In the genomic region with DNA sequence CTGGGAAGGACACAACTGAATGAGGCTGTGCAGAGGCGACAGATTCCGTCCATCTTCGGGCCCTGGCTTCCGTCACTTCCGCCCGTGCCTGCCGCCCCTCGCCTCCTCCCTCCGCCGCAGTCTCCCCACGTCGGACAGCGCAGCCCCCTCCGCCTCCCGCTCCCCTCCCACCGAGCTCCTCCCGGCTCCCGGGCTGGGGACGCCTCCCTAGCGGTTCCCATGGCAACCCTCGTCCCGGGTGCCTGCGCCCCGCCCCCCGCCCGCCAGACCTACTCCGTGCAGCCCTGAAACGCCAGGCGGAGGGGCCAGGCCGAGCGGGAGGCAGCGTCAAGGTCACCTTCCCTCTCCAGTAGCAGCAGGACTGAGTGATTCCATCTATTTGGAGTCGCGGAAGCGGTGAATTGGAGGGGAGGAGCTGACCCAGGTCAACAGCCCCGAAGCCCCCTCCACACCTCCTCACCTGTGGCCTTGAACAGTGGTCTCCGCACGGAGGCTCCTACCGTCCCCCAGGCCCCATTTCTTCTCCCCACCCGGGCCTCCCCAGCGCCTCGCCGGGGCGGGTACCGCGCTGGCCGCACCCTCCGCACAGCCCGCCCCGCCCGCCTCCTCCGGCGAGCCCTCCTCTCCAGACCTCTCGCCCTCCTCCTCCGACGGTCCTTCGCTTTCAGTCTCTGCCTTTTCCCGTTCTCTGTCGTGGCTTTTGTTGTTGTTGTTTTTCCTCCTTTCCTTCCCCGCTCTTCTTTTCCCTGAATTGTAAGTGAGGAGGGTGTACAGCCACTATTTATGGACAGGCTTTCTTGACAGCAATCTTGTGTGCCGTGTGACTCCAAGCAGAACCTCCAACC, we compare ENCODE assay signal across 1 cellular context.
TF ChIP-seq lines count a peak whose summit lies in the region.

No MANE protein-coding gene starts in this region.

TF ChIP-seq in HepG2, 621 proteins besides CTCF, POLR2A, EP300 and RAD21 (continued from another document and continues in another):
- TF ChIP-seq, protein P1, sequence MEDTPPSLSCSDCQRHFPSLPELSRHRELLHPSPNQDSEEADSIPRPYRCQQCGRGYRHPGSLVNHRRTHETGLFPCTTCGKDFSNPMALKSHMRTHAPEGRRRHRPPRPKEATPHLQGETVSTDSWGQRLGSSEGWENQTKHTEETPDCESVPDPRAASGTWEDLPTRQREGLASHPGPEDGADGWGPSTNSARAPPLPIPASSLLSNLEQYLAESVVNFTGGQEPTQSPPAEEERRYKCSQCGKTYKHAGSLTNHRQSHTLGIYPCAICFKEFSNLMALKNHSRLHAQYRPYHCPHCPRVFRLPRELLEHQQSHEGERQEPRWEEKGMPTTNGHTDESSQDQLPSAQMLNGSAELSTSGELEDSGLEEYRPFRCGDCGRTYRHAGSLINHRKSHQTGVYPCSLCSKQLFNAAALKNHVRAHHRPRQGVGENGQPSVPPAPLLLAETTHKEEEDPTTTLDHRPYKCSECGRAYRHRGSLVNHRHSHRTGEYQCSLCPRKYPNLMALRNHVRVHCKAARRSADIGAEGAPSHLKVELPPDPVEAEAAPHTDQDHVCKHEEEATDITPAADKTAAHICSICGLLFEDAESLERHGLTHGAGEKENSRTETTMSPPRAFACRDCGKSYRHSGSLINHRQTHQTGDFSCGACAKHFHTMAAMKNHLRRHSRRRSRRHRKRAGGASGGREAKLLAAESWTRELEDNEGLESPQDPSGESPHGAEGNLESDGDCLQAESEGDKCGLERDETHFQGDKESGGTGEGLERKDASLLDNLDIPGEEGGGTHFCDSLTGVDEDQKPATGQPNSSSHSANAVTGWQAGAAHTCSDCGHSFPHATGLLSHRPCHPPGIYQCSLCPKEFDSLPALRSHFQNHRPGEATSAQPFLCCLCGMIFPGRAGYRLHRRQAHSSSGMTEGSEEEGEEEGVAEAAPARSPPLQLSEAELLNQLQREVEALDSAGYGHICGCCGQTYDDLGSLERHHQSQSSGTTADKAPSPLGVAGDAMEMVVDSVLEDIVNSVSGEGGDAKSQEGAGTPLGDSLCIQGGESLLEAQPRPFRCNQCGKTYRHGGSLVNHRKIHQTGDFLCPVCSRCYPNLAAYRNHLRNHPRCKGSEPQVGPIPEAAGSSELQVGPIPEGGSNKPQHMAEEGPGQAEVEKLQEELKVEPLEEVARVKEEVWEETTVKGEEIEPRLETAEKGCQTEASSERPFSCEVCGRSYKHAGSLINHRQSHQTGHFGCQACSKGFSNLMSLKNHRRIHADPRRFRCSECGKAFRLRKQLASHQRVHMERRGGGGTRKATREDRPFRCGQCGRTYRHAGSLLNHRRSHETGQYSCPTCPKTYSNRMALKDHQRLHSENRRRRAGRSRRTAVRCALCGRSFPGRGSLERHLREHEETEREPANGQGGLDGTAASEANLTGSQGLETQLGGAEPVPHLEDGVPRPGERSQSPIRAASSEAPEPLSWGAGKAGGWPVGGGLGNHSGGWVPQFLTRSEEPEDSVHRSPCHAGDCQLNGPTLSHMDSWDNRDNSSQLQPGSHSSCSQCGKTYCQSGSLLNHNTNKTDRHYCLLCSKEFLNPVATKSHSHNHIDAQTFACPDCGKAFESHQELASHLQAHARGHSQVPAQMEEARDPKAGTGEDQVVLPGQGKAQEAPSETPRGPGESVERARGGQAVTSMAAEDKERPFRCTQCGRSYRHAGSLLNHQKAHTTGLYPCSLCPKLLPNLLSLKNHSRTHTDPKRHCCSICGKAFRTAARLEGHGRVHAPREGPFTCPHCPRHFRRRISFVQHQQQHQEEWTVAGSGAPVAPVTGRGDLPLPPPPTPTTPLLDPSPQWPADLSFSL (CRISPR knock-in tag; IDR thresholded peaks at IDR 0.05), result no peak; the same call in none of the 2 replicates
- TF ChIP-seq SRSF1 (optimal IDR thresholded peaks at IDR 0.05; ENCODE audit: low read depth, low read length) (peak; percentile 93), PAF1 (CRISPR knock-in tag; IDR thresholded peaks at IDR 0.05) (no peak; the same call in 1 of the 2 replicates), PHF8 (CRISPR knock-in tag; IDR thresholded peaks at IDR 0.05) (peak; percentile 84), NFATC3 (CRISPR knock-in tag; IDR thresholded peaks at IDR 0.05) (0 out of 2 replicates have a peak, but pooled peaks have one; percentile 66), ZNF614 (CRISPR knock-in tag; IDR thresholded peaks at IDR 0.05; ENCODE audit: borderline replicate concordance) (peak; percentile 98), MYNN (CRISPR knock-in tag; IDR thresholded peaks at IDR 0.05; ENCODE audit: low read depth) (peak; percentile 79), KLF13 (CRISPR knock-in tag; IDR thresholded peaks at IDR 0.05) (no peak), NAIF1 (CRISPR knock-in tag; IDR thresholded peaks at IDR 0.05; ENCODE audit: borderline replicate concordance) (peak; percentile 89; the same call in 1 of the 2 replicates), ZZZ3 (CRISPR knock-in tag; IDR thresholded peaks at IDR 0.05; ENCODE audit: borderline replicate concordance) (peak; percentile 88; the same call in 1 of the 2 replicates), AHR (CRISPR knock-in tag; IDR thresholded peaks at IDR 0.05) (peak; percentile 97), ONECUT2 (CRISPR knock-in tag; IDR thresholded peaks at IDR 0.05) (peak; percentile 41; the same call in 1 of the 2 replicates), MTA3 (CRISPR knock-in tag; IDR thresholded peaks at IDR 0.05) (no peak), IRX3 (CRISPR knock-in tag; IDR thresholded peaks at IDR 0.05; ENCODE audit: borderline replicate concordance, low read depth) (peak; percentile 61; the same call in 1 of the 2 replicates), KLF16 (CRISPR knock-in tag; IDR thresholded peaks at IDR 0.05) (peak in 1 of 2 experiments; percentile 99; a peak in 2 of 4 replicates), MAF1 (CRISPR knock-in tag; IDR thresholded peaks at IDR 0.05; ENCODE audit: borderline replicate concordance) (peak; percentile 95), ZFP1 (CRISPR knock-in tag; IDR thresholded peaks at IDR 0.05) (peak; percentile 96), HNRNPH1 (optimal IDR thresholded peaks at IDR 0.05; ENCODE audit: low read depth, low read length) (peak; percentile 87)
- TF ChIP-seq, protein P2, sequence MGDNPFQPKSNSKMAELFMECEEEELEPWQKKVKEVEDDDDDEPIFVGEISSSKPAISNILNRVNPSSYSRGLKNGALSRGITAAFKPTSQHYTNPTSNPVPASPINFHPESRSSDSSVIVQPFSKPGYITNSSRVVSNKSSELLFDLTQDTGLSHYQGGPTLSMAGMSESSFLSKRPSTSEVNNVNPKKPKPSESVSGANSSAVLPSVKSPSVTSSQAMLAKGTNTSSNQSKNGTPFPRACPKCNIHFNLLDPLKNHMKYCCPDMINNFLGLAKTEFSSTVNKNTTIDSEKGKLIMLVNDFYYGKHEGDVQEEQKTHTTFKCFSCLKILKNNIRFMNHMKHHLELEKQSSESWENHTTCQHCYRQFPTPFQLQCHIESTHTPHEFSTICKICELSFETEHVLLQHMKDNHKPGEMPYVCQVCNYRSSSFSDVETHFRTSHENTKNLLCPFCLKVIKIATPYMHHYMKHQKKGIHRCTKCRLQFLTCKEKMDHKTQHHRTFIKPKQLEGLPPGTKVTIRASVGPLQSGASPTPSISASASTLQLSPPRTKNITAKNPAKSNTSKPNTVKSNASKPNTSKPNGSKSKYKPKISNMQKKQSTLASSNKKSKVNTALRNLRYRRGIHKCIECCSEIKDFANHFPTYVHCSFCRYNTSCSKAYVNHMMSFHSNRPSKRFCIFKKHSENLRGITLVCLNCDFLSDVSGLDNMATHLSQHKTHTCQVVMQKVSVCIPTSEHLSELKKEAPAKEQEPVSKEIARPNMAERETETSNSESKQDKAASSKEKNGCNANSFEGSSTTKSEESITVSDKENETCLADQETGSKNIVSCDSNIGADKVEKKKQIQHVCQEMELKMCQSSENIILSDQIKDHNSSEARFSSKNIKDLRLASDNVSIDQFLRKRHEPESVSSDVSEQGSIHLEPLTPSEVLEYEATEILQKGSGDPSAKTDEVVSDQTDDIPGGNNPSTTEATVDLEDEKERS (CRISPR knock-in tag; IDR thresholded peaks at IDR 0.05), result peak; percentile 78; the same call in 1 of the 2 replicates
- TF ChIP-seq, protein P3, sequence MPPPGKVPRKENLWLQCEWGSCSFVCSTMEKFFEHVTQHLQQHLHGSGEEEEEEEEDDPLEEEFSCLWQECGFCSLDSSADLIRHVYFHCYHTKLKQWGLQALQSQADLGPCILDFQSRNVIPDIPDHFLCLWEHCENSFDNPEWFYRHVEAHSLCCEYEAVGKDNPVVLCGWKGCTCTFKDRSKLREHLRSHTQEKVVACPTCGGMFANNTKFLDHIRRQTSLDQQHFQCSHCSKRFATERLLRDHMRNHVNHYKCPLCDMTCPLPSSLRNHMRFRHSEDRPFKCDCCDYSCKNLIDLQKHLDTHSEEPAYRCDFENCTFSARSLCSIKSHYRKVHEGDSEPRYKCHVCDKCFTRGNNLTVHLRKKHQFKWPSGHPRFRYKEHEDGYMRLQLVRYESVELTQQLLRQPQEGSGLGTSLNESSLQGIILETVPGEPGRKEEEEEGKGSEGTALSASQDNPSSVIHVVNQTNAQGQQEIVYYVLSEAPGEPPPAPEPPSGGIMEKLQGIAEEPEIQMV (CRISPR knock-in tag; IDR thresholded peaks at IDR 0.05; ENCODE audit: low read depth), result peak; percentile 84
- TF ChIP-seq, protein P4, sequence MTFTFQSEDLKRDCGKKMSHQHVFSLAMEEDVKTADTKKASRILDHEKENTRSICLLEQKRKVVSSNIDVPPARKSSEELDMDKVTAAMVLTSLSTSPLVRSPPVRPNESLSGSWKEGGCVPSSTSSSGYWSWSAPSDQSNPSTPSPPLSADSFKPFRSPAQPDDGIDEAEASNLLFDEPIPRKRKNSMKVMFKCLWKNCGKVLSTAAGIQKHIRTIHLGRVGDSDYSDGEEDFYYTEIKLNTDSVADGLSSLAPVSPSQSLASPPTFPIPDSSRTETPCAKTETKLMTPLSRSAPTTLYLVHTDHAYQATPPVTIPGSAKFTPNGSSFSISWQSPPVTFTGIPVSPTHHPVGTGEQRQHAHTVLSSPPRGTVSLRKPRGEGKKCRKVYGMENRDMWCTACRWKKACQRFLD (CRISPR knock-in tag; IDR thresholded peaks at IDR 0.05; ENCODE audit: borderline replicate concordance), result no peak; the same call in 1 of the 2 replicates
- TF ChIP-seq, protein P5, sequence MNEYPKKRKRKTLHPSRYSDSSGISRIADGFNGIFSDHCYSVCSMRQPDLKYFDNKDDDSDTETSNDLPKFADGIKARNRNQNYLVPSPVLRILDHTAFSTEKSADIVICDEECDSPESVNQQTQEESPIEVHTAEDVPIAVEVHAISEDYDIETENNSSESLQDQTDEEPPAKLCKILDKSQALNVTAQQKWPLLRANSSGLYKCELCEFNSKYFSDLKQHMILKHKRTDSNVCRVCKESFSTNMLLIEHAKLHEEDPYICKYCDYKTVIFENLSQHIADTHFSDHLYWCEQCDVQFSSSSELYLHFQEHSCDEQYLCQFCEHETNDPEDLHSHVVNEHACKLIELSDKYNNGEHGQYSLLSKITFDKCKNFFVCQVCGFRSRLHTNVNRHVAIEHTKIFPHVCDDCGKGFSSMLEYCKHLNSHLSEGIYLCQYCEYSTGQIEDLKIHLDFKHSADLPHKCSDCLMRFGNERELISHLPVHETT (CRISPR knock-in tag; conservative IDR thresholded peaks at IDR 0.05), result peak; percentile 99
- TF ChIP-seq, protein P6, sequence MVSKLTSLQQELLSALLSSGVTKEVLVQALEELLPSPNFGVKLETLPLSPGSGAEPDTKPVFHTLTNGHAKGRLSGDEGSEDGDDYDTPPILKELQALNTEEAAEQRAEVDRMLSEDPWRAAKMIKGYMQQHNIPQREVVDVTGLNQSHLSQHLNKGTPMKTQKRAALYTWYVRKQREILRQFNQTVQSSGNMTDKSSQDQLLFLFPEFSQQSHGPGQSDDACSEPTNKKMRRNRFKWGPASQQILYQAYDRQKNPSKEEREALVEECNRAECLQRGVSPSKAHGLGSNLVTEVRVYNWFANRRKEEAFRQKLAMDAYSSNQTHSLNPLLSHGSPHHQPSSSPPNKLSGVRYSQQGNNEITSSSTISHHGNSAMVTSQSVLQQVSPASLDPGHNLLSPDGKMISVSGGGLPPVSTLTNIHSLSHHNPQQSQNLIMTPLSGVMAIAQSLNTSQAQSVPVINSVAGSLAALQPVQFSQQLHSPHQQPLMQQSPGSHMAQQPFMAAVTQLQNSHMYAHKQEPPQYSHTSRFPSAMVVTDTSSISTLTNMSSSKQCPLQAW (CRISPR knock-in tag; IDR thresholded peaks at IDR 0.05), result peak; percentile 90
- TF ChIP-seq, protein P7, sequence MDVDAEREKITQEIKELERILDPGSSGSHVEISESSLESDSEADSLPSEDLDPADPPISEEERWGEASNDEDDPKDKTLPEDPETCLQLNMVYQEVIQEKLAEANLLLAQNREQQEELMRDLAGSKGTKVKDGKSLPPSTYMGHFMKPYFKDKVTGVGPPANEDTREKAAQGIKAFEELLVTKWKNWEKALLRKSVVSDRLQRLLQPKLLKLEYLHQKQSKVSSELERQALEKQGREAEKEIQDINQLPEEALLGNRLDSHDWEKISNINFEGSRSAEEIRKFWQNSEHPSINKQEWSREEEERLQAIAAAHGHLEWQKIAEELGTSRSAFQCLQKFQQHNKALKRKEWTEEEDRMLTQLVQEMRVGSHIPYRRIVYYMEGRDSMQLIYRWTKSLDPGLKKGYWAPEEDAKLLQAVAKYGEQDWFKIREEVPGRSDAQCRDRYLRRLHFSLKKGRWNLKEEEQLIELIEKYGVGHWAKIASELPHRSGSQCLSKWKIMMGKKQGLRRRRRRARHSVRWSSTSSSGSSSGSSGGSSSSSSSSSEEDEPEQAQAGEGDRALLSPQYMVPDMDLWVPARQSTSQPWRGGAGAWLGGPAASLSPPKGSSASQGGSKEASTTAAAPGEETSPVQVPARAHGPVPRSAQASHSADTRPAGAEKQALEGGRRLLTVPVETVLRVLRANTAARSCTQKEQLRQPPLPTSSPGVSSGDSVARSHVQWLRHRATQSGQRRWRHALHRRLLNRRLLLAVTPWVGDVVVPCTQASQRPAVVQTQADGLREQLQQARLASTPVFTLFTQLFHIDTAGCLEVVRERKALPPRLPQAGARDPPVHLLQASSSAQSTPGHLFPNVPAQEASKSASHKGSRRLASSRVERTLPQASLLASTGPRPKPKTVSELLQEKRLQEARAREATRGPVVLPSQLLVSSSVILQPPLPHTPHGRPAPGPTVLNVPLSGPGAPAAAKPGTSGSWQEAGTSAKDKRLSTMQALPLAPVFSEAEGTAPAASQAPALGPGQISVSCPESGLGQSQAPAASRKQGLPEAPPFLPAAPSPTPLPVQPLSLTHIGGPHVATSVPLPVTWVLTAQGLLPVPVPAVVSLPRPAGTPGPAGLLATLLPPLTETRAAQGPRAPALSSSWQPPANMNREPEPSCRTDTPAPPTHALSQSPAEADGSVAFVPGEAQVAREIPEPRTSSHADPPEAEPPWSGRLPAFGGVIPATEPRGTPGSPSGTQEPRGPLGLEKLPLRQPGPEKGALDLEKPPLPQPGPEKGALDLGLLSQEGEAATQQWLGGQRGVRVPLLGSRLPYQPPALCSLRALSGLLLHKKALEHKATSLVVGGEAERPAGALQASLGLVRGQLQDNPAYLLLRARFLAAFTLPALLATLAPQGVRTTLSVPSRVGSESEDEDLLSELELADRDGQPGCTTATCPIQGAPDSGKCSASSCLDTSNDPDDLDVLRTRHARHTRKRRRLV (CRISPR knock-in tag; IDR thresholded peaks at IDR 0.05), result peak; percentile 94; the same call in 1 of the 2 replicates
